ENCODE assay signal across 14 cellular contexts in genomic region chr16:84391151-84391873, GRCh38. TPM values are rescaled to one million over a fixed set of nuclear protein-coding genes. Genes with fewer than 3 reads are reported as not detected.
DNase-seq lines count a peak whose midpoint lies in the region; ATAC-seq and TF ChIP-seq lines count a peak whose summit lies in the region.
"Had no signal": no experiment of that assay in that cellular context is flagged by ENCODE, and none has a peak within 500 bp of the region (broad histone marks: within the 10 kb centered on the region; RNA-seq: fewer than 3 reads in every experiment).

No MANE protein-coding gene starts in this region.

- no peaks in the 10 kb centered on the region for H3K9me3 Mint-ChIP-seq in chondrocyte (ENCODE audit: low read depth)

- TF ChIP-seq CTCF in astrocyte of the spinal cord (IDR thresholded peaks at IDR 0.05; ENCODE audit: low read depth, low read length), result no peak
- TF ChIP-seq CTCF in chondrocyte (IDR thresholded peaks at IDR 0.05), result no peak

- ATAC-seq in GM21447 (IDR thresholded peaks at IDR 0.05; ENCODE audit: unreplicated experiment), result no peak

- no peaks in the 10 kb centered on the region for H3K36me3 Mint-ChIP-seq in chondrocyte (ENCODE audit: low read depth)

- in situ Hi-C loops in astrocyte of the spinal cord (cut with HindIII; ENCODE audit: low sequenced_read_pairs), result no loop called here

- peaks cover 20% of the 10 kb centered on the region for H3K27me3 Mint-ChIP-seq in chondrocyte (ENCODE audit: low read depth)

- DNase-seq in C1 segment of cervical spinal cord (lab: John Stamatoyannopoulos, UW) (peak in 8 of 14 donors; percentile 4 to 45 (median 30)), astrocyte of the spinal cord (ENCODE audit: low read depth, low spot score) (peak; percentile 37), foreskin melanocyte (peak; percentile 83), pons (ENCODE audit: low spot score) (peak; percentile 68), HuH-7 (ENCODE audit: low spot score) (no peak), chondrocyte (ENCODE audit: low spot score) (no peak), HUDEP-2 (lab: John Stamatoyannopoulos, UW; ENCODE audit: unreplicated experiment in 76 of 76) (no peak)
- DNase-seq: activated CD4-positive, alpha-beta T cell treated with anti-CD3 and anti-CD28 coated beads, Interleukin-2, amount 50 U/mL, for 48 hours; brain microvascular endothelial cell; NCI-H1092; NCI-H2171; pancreas had no signal

- H3K4me1 Mint-ChIP-seq in chondrocyte (ENCODE audit: low read depth), result no peaks in the 10 kb centered on the region

- H3K4me3 Mint-ChIP-seq in chondrocyte (ENCODE audit: unreplicated experiment), result no peak overlapping the region

- no peak overlapping the region for H3K4me3 ChIP-seq in astrocyte of the spinal cord (ENCODE audit: low read depth, low read length)
- H3K4me3 ChIP-seq: pancreas, tibial artery had no signal

- no peak overlapping the region for H3K27ac Mint-ChIP-seq in chondrocyte (ENCODE audit: unreplicated experiment)

RNA-seq across cellular contexts. Expression of gene ATP2C2, which starts 23.0 kb away (rescaled TPM):
- not detected in 3 replicates for total RNA-seq in chondrocyte

Comparison
In these comparisons a context has a peak if more than half of its experiments do, and no peak if none do; other contexts are left out.
1. DNase-seq: peak in C1 segment of cervical spinal cord (8 of 14), astrocyte of the spinal cord (single experiment), foreskin melanocyte (single experiment) and pons (single experiment); none in HuH-7 (single experiment), chondrocyte (single experiment) and HUDEP-2 (0 of 76).